In the genomic region with DNA sequence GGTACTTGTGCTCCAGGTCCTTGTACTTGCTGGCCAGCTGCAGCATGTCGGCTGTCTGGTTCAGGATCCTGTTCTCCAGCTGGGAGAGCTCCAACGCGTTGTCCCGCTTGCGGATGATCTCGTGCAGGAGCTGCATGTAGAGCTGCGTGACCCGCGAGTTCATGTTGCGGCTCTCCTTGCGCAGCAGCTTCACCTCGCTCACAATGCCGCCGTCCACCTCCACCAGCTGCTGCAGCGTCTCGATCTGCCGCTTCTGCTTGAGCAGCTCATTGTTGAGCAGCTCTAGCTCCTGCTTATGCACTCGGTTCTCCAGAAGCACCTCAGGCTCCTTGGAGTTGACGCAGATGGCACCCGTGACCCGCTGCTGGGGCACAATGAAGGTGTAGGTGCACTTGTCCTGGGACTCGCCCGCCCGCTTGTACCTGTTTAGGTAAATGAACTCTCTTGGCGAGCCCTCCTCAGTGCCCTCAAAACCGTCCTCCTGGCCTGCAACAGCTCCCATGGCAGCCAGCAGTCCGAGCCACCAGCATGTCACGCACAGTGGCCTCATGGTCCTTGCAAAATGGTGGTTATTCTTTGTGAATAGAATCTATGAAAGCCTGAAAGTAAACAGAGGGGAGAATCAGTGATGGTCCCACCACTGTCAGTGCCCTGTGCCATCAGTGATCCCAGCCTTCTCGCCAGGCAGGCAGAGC, we compare ENCODE assay signal across 17 cellular contexts. TPM values are rescaled to one million over a fixed set of nuclear protein-coding genes. Genes with fewer than 3 reads are reported as not detected.
DNase-seq lines count a peak whose midpoint lies in the region; ATAC-seq, FAIRE-seq and TF ChIP-seq lines count a peak whose summit lies in the region.
"Had no signal": no experiment of that assay in that cellular context is flagged by ENCODE, and none has a peak within 500 bp of the region (broad histone marks: within the 10 kb centered on the region; RNA-seq: fewer than 3 reads in every experiment).

No MANE protein-coding gene starts in this region.

- H3K4me3 ChIP-seq in Caco-2 (ENCODE audit: low read depth, low read length) (no peak overlapping the region), neural progenitor cell (no peak overlapping the region), stomach smooth muscle (ENCODE audit: low read length in 2 of 2) (no peak overlapping the region), kidney (ENCODE audit: low read length in 2 of 2) (no peak overlapping the region)
- H3K4me3 ChIP-seq: GM12878, GM23338 had no signal

- H3K36me3 ChIP-seq in Caco-2 (ENCODE audit: control insufficient read depth, insufficient read depth, low read length) (no peaks in the 10 kb centered on the region), neural progenitor cell (no peaks in the 10 kb centered on the region), stomach smooth muscle (ENCODE audit: control insufficient read depth in 2 of 2, insufficient read depth in 2 of 2, low read length in 2 of 2) (peaks cover 7 to 18% of the 10 kb centered on the region in 2 donors), kidney (ENCODE audit: control insufficient read depth in 1 of 2, insufficient read depth in 2 of 2, low read length in 2 of 2) (no peaks in the 10 kb centered on the region)

- H3K27me3 Mint-ChIP-seq in Caco-2 (ENCODE audit: insufficient read depth, unreplicated experiment) (no peaks in the 10 kb centered on the region), neural progenitor cell (ENCODE audit: insufficient read depth, low read depth) (peaks cover 3% of the 10 kb centered on the region)

- H3K36me3 Mint-ChIP-seq in Caco-2 (ENCODE audit: insufficient read depth, unreplicated experiment): no peaks in the 10 kb centered on the region
- peaks cover 4% of the 10 kb centered on the region for H3K36me3 Mint-ChIP-seq in neural progenitor cell
- H3K36me3 Mint-ChIP-seq: CD4-positive, CD25-positive, alpha-beta regulatory T cell had no signal

- intact Hi-C loops in Caco-2 (cut with micrococcal nuclease; ENCODE audit: unreplicated experiment) (no loop called here), kidney (cut with DNase I) (no loop called here)

- POLR2A ChIA-PET in Caco-2 (lab: Charles Lee): no interaction called here

- H3K4me2 ChIP-seq in neural progenitor cell: no peak overlapping the region
- H3K4me2 ChIP-seq: GM23338 had no signal

- H3K4me3 Mint-ChIP-seq in Caco-2 (ENCODE audit: unreplicated experiment) (no peak overlapping the region), neural progenitor cell (no peak overlapping the region)
- H3K4me3 Mint-ChIP-seq: CD4-positive, CD25-positive, alpha-beta regulatory T cell; GM23338 had no signal

- no peaks in the 10 kb centered on the region for H3K27me3 ChIP-seq in Caco-2 (replicated peaks; ENCODE audit: control insufficient read depth, insufficient read depth, low read length)
- H3K27me3 ChIP-seq in neural progenitor cell: no peaks in the 10 kb centered on the region
- no peaks in the 10 kb centered on the region for H3K27me3 ChIP-seq in stomach smooth muscle (ENCODE audit: control insufficient read depth in 1 of 2, insufficient read depth in 2 of 2, low read length in 2 of 2)

- H3K27ac ChIP-seq in caudate nucleus (ENCODE audit: low read depth, low read length) (peak overlapping the region; percentile 37), neural progenitor cell (no peak overlapping the region), stomach smooth muscle (ENCODE audit: low read length) (peak overlapping the region; percentile 85), kidney (ENCODE audit: low read depth in 2 of 2, low read length in 2 of 2) (no peak overlapping the region)
- H3K27ac ChIP-seq: RWPE1 had no signal

- CTCF ChIA-PET in Caco-2 (lab: Charles Lee): no interaction called here

- H3K4me1 Mint-ChIP-seq in Caco-2 (ENCODE audit: low read depth, unreplicated experiment) (peaks cover 17% of the 10 kb centered on the region), neural progenitor cell (peaks cover 8% of the 10 kb centered on the region)
- H3K4me1 Mint-ChIP-seq: CD4-positive, CD25-positive, alpha-beta regulatory T cell had no signal

- H3K9me3 ChIP-seq in Caco-2 (no peaks in the 10 kb centered on the region), neural progenitor cell (ENCODE audit: low read depth) (no peaks in the 10 kb centered on the region), stomach smooth muscle (ENCODE audit: control insufficient read depth in 2 of 2, low read length in 2 of 2) (no peaks in the 10 kb centered on the region), kidney (ENCODE audit: control insufficient read depth in 1 of 2, low read length in 2 of 2) (no peaks in the 10 kb centered on the region)

- no peak for DNase-seq in Caco-2
- DNase-seq in caudate nucleus (lab: John Stamatoyannopoulos, UW): no peak
- no peak for DNase-seq in neural progenitor cell (ENCODE audit: low spot score)
- no peak for DNase-seq in kidney
- DNase-seq: Calu3; CD4-positive, CD25-positive, alpha-beta regulatory T cell; KG1; NCI-H1105 treated with DMSO at 0.1 percent for 48 hours; NCI-H187 treated with DMSO at 0.1 percent for 48 hours; NCI-H446 had no signal

- H4K20me1 ChIP-seq in neural progenitor cell (ENCODE audit: low read depth): no peaks in the 10 kb centered on the region

- TF ChIP-seq CTCF in Caco-2 (IDR thresholded peaks at IDR 0.05; ENCODE audit: insufficient read depth in 1 of 2, low read depth in 1 of 2, low read length in 1 of 2, severe bottlenecking in 1 of 2, unreplicated experiment in 1 of 2): no peak
- no peak for TF ChIP-seq CTCF in neural progenitor cell (IDR thresholded peaks at IDR 0.05)
- TF ChIP-seq CTCF in kidney (IDR thresholded peaks at IDR 0.05; ENCODE audit: borderline replicate concordance, extremely low read depth, insufficient read depth): no peak

- peaks cover 4% of the 10 kb centered on the region for H3F3A ChIP-seq in neural progenitor cell (ENCODE audit: low read depth)

- H3K9ac ChIP-seq in neural progenitor cell (no peak overlapping the region), stomach smooth muscle (ENCODE audit: low read length in 2 of 2) (no peak overlapping the region), kidney (ENCODE audit: low read length in 2 of 2) (no peak overlapping the region)

- ATAC-seq in GM19395 (IDR thresholded peaks at IDR 0.05; ENCODE audit: unreplicated experiment) (no peak), HG03520 (IDR thresholded peaks at IDR 0.05; ENCODE audit: unreplicated experiment) (no peak)
- ATAC-seq: GM12878, GM23338 had no signal

- H3K79me2 ChIP-seq in neural progenitor cell (ENCODE audit: low read depth): no peaks in the 10 kb centered on the region

- no peak overlapping the region for H2AFZ ChIP-seq in neural progenitor cell (replicated peaks)
- H2AFZ ChIP-seq: GM23338 had no signal

- H3K27ac Mint-ChIP-seq in Caco-2 (ENCODE audit: unreplicated experiment): peak overlapping the region; percentile 32
- peak overlapping the region; percentile 39 for H3K27ac Mint-ChIP-seq in neural progenitor cell
- H3K27ac Mint-ChIP-seq: CD4-positive, CD25-positive, alpha-beta regulatory T cell; GM23338 had no signal

- no peak for FAIRE-seq in kidney (lab: Jason Lieb, UNC)
- FAIRE-seq: GM12878 had no signal

- no peaks in the 10 kb centered on the region for H3K9me3 Mint-ChIP-seq in Caco-2 (ENCODE audit: unreplicated experiment)
- no peaks in the 10 kb centered on the region for H3K9me3 Mint-ChIP-seq in neural progenitor cell
- H3K9me3 Mint-ChIP-seq: CD4-positive, CD25-positive, alpha-beta regulatory T cell; GM23338 had no signal

- peaks cover 16% of the 10 kb centered on the region for H3K4me1 ChIP-seq in Caco-2
- peaks cover 10% of the 10 kb centered on the region for H3K4me1 ChIP-seq in neural progenitor cell
- peaks cover 96% of the 10 kb centered on the region for H3K4me1 ChIP-seq in stomach smooth muscle (ENCODE audit: control insufficient read depth, insufficient read depth, low read length)
- H3K4me1 ChIP-seq in kidney (ENCODE audit: control insufficient read depth in 1 of 2, insufficient read depth in 1 of 2, low read depth in 1 of 2, low read length in 2 of 2): peaks cover 0 to 5% of the 10 kb centered on the region in 2 donors

- no TSS peak for BruUV-seq in Caco-2 (replicated peaks; lab: Mats Ljungman, UMichigan)

RNA-seq across cellular contexts. Expression of a gene that starts 14.1 kb away (rescaled TPM):
- total RNA-seq in Caco-2 (2022) (not detected in 2 replicates), neural progenitor cell (ENCODE audit: low replicate concordance) (7.6 and 9.4 TPM in 2 replicates), kidney (12.4 TPM)
- polyA plus RNA-seq in kidney (ENCODE audit: insufficient read depth, low read depth, low replicate concordance): 4.3 TPM
- total RNA-seq: Calu3; CD4-positive, CD25-positive, alpha-beta regulatory T cell; MCF 10A had no signal
- polyA plus RNA-seq: CD4-positive, CD25-positive, alpha-beta regulatory T cell had no signal

Comparison
In these comparisons a context has a peak if more than half of its experiments do, and no peak if none do; other contexts are left out.
1. H3K27ac ChIP-seq: peak in caudate nucleus (single experiment) and stomach smooth muscle (single experiment); none in neural progenitor cell (single experiment) and kidney (0 of 2).